ENCODE assay signal across 21 cellular contexts in genomic region chr15:42159381-42160015, GRCh38. TPM values are rescaled to one million over a fixed set of nuclear protein-coding genes. Genes with fewer than 3 reads are reported as not detected.
A peak's percentile ranks its signal among the peaks of the same experiment; 100 is the strongest.
DNase-seq lines count a peak whose midpoint lies in the region; ATAC-seq and TF ChIP-seq lines count a peak whose summit lies in the region.
"Had no signal": no experiment of that assay in that cellular context is flagged by ENCODE, and none has a peak within 500 bp of the region (broad histone marks: within the 10 kb centered on the region; RNA-seq: fewer than 3 reads in every experiment).

No MANE protein-coding gene starts in this region.

- no peak for TF ChIP-seq POLR2A in gastroesophageal sphincter (IDR thresholded peaks at IDR 0.05)

- H3K4me1 ChIP-seq in gastroesophageal sphincter (peaks cover 0 to 25% (median 0%) of the 10 kb centered on the region in 3 donors), lung (ENCODE audit: control insufficient read depth in 2 of 2, insufficient read depth in 2 of 2, low read length in 2 of 2) (peaks cover 0 to 7% of the 10 kb centered on the region in 2 donors)
- H3K4me1 ChIP-seq: ascending aorta had no signal

- DNase-seq in activated naive CD4-positive, alpha-beta T cell treated with anti-CD3 and anti-CD28 coated beads, Interleukin-2, amount 10 ng/mL, durations not matched to agents 7 days and 5 days, result peak; percentile 10
- DNase-seq in activated naive CD4-positive, alpha-beta T cell treated with Interleukin-2 at 50 U/mL for 16 hours, result no peak
- DNase-seq in lung (ENCODE audit: low spot score) (no peak), cerebellar nuclear complex (lab: John Stamatoyannopoulos, UW) (no peak)
- DNase-seq in central memory CD4-positive, alpha-beta T cell, result no peak
- DNase-seq: ACHN; activated CD8-positive, alpha-beta memory T cell treated with anti-CD3 and anti-CD28 coated beads, Interleukin-2, amount 10 ng/mL, durations not matched to agents 7 days and 5 days; CD4-positive, CD25-positive, alpha-beta regulatory T cell; cortex of kidney; foreskin melanocyte; MG63; naive B cell; NCI-H2029 treated with DMSO at 0.1 percent for 48 hours; NCI-H748 treated with DMSO at 0.1 percent for 48 hours had no signal

- ATAC-seq in gastroesophageal sphincter (peak; percentile 25), lung (ENCODE audit: insufficient read depth, low FRiP score) (no peak), GM21717 (IDR thresholded peaks at IDR 0.05; ENCODE audit: unreplicated experiment) (no peak), HG03469 (IDR thresholded peaks at IDR 0.05; ENCODE audit: unreplicated experiment) (no peak)
- ATAC-seq: activated CD8-positive, alpha-beta memory T cell treated with anti-CD3 and anti-CD28 coated beads, Interleukin-2, amount 10 ng/mL, durations not matched to agents 7 days and 5 days had no signal

- CTCF ChIA-PET in activated naive CD4-positive, alpha-beta T cell treated with anti-CD3 and anti-CD28 coated beads, Interleukin-2, amount 10 ng/mL, durations not matched to agents 7 days and 5 days (lab: Charles Lee), result interaction anchor here (0.6 kb wide), 1 partner anchor 68 kb away, joined by 3 read pairs; no protein-coding TSS in a partner anchor

- TF ChIP-seq EP300 in gastroesophageal sphincter (IDR thresholded peaks at IDR 0.05), result no peak

- H3K27me3 Mint-ChIP-seq in activated naive CD4-positive, alpha-beta T cell treated with anti-CD3 and anti-CD28 coated beads, Interleukin-2, amount 10 ng/mL, durations not matched to agents 7 days and 5 days, result no peaks in the 10 kb centered on the region
- H3K27me3 Mint-ChIP-seq: activated CD8-positive, alpha-beta memory T cell treated with anti-CD3 and anti-CD28 coated beads, Interleukin-2, amount 10 ng/mL, durations not matched to agents 7 days and 5 days; CD4-positive, CD25-positive, alpha-beta regulatory T cell had no signal

- H3K9me3 ChIP-seq in gastroesophageal sphincter, result no peaks in the 10 kb centered on the region
- no peaks in the 10 kb centered on the region for H3K9me3 ChIP-seq in lung (ENCODE audit: control insufficient read depth in 2 of 2, insufficient read depth in 1 of 2, low read length in 1 of 2)
- H3K9me3 ChIP-seq: ascending aorta, MG63 had no signal

- no peaks in the 10 kb centered on the region for H3K9me3 Mint-ChIP-seq in activated naive CD4-positive, alpha-beta T cell treated with anti-CD3 and anti-CD28 coated beads, Interleukin-2, amount 10 ng/mL, durations not matched to agents 7 days and 5 days
- H3K9me3 Mint-ChIP-seq: CD4-positive, CD25-positive, alpha-beta regulatory T cell; naive B cell had no signal

- H3K36me3 ChIP-seq in gastroesophageal sphincter (peaks cover 0 to 59% of the 10 kb centered on the region in 2 donors), lung (ENCODE audit: control insufficient read depth in 2 of 2, insufficient read depth in 2 of 2, low read length in 2 of 2) (peaks cover 30 to 49% of the 10 kb centered on the region in 2 donors)

- H3K4me3 ChIP-seq in gastroesophageal sphincter (no peak overlapping the region), lung (no peak overlapping the region)
- H3K4me3 ChIP-seq: ascending aorta, MG63 had no signal

- TF ChIP-seq CTCF in gastroesophageal sphincter (IDR thresholded peaks at IDR 0.05), result no peak
- no peak for TF ChIP-seq CTCF in lung (IDR thresholded peaks at IDR 0.05; ENCODE audit: control extremely low read depth, extremely low read depth)

- 60 to 75% methylated on average over 1 to 15 of the region's 18 CpGs for WGBS in gastroesophageal sphincter (ENCODE audit: low coverage in 1 of 2), 2 donors
- WGBS in lung, 2 donors, result 74 to 88% methylated on average over 18 of the region's 18 CpGs

- H3K27ac ChIP-seq in gastroesophageal sphincter, result peak overlapping the region in 1 of 4 donors; percentile 24
- H3K27ac ChIP-seq in lung (ENCODE audit: low read depth in 1 of 2, low read length in 1 of 2), result peak overlapping the region; percentile 9 to 76
- H3K27ac ChIP-seq: ascending aorta had no signal

- H3K4me3 Mint-ChIP-seq in activated naive CD4-positive, alpha-beta T cell treated with anti-CD3 and anti-CD28 coated beads, Interleukin-2, amount 10 ng/mL, durations not matched to agents 7 days and 5 days, result no peak overlapping the region
- H3K4me3 Mint-ChIP-seq: activated CD8-positive, alpha-beta memory T cell treated with anti-CD3 and anti-CD28 coated beads, Interleukin-2, amount 10 ng/mL, durations not matched to agents 7 days and 5 days; CD4-positive, CD25-positive, alpha-beta regulatory T cell; naive B cell had no signal

- H3K36me3 Mint-ChIP-seq in activated naive CD4-positive, alpha-beta T cell treated with anti-CD3 and anti-CD28 coated beads, Interleukin-2, amount 10 ng/mL, durations not matched to agents 7 days and 5 days, result peaks cover 33% of the 10 kb centered on the region

- no peak overlapping the region for H3K27ac Mint-ChIP-seq in activated naive CD4-positive, alpha-beta T cell treated with anti-CD3 and anti-CD28 coated beads, Interleukin-2, amount 10 ng/mL, durations not matched to agents 7 days and 5 days
- H3K27ac Mint-ChIP-seq: activated CD8-positive, alpha-beta memory T cell treated with anti-CD3 and anti-CD28 coated beads, Interleukin-2, amount 10 ng/mL, durations not matched to agents 7 days and 5 days; progenitor cell of endocrine pancreas had no signal

- no peaks in the 10 kb centered on the region for H3K4me1 Mint-ChIP-seq in activated naive CD4-positive, alpha-beta T cell treated with anti-CD3 and anti-CD28 coated beads, Interleukin-2, amount 10 ng/mL, durations not matched to agents 7 days and 5 days
- H3K4me1 Mint-ChIP-seq: activated CD8-positive, alpha-beta memory T cell treated with anti-CD3 and anti-CD28 coated beads, Interleukin-2, amount 10 ng/mL, durations not matched to agents 7 days and 5 days; CD4-positive, CD25-positive, alpha-beta regulatory T cell; naive B cell had no signal

- H3K27me3 ChIP-seq in gastroesophageal sphincter, result no peaks in the 10 kb centered on the region
- no peaks in the 10 kb centered on the region for H3K27me3 ChIP-seq in lung (ENCODE audit: control insufficient read depth, insufficient read depth)
- H3K27me3 ChIP-seq: ascending aorta, MG63 had no signal

RNA-seq across cellular contexts. Expression of gene PLA2G4F, which starts 3.1 kb away (rescaled TPM):
- total RNA-seq in gastroesophageal sphincter (under 1 TPM in 2 of 4 donors, not detected in 2; 0.16 to 0.67 TPM), lung (100 to 1,000 TPM in 1 of 2 donors, 10 to 100 TPM in 1; 10.9 to 116 TPM)
- polyA plus RNA-seq in lung, result 10 to 100 TPM; 18.9 to 64.7 TPM
- total RNA-seq: activated CD8-positive, alpha-beta memory T cell treated with anti-CD3 and anti-CD28 coated beads, Interleukin-2, amount 10 ng/mL, durations not matched to agents 7 days and 5 days; ascending aorta; CD4-positive, CD25-positive, alpha-beta regulatory T cell; lung microvascular endothelial cell; SK-MEL-5 had no signal
- polyA plus RNA-seq: CD4-positive, CD25-positive, alpha-beta regulatory T cell had no signal

RNA-seq across cellular contexts. Expression of gene VPS39, which starts 48.6 kb away (rescaled TPM):
- total RNA-seq in gastroesophageal sphincter (100 to 1,000 TPM in 1 of 4 donors, 10 to 100 TPM in 3; 53.5 to 104 (median 76.6) TPM), lung (10 to 100 TPM; 63.8 to 99.1 TPM)
- 10 to 100 TPM; 29.4 to 39.3 TPM for polyA plus RNA-seq in lung

Comparison
In these comparisons a context has a peak if more than half of its experiments do, and no peak if none do; other contexts are left out.
1. RNA of gene PLA2G4F, which starts 3.1 kb away (total RNA-seq): 10.9 to 116 TPM in lung; 0.16 to 0.67 TPM in gastroesophageal sphincter; every median in the first group is over 4 times any median in the second.